18 cellular contexts compared by ENCODE assay signal in genomic region chr17:40884708-40885512, GRCh38. TPM values are rescaled to one million over a fixed set of nuclear protein-coding genes. Genes with fewer than 3 reads are reported as not detected.
DNase-seq lines count a peak whose midpoint lies in the region; ATAC-seq and TF ChIP-seq lines count a peak whose summit lies in the region.
"Had no signal": no experiment of that assay in that cellular context is flagged by ENCODE, and none has a peak within 500 bp of the region (broad histone marks: within the 10 kb centered on the region; RNA-seq: fewer than 3 reads in every experiment).

TSS of gene KRT20 (minus strand) at chr17:40885242. CDS start at chr17:40885185, 57 bp downstream.

- H3K27me3 ChIP-seq in duodenal mucosa (ENCODE audit: control insufficient read depth in 1 of 2, insufficient read depth in 2 of 2, low read length in 2 of 2) (no peaks in the 10 kb centered on the region), osteoblast (ENCODE audit: insufficient read depth, low read length) (peaks cover 8% of the 10 kb centered on the region)

- H3K4me3 Mint-ChIP-seq in activated CD4-positive, alpha-beta memory T cell treated with anti-CD3 and anti-CD28 coated beads for 36 hours, result no peak within 1 kb of the TSS
- H3K4me3 Mint-ChIP-seq: activated naive CD8-positive, alpha-beta T cell had no signal

- peaks cover 0 to 16% of the 10 kb centered on the region in 2 donors for H3K4me1 ChIP-seq in duodenal mucosa (ENCODE audit: control insufficient read depth in 1 of 2, insufficient read depth in 2 of 2, low read length in 2 of 2)
- H3K4me1 ChIP-seq in osteoblast (ENCODE audit: insufficient read depth, low read length), result no peaks in the 10 kb centered on the region

- H3K4me1 Mint-ChIP-seq in activated CD4-positive, alpha-beta memory T cell treated with anti-CD3 and anti-CD28 coated beads for 36 hours (ENCODE audit: low read depth), result no peaks in the 10 kb centered on the region

- no peaks in the 10 kb centered on the region for H4K20me1 ChIP-seq in osteoblast (ENCODE audit: insufficient read depth, low read length)

- CTCF ChIA-PET in activated CD4-positive, alpha-beta memory T cell treated with anti-CD3 and anti-CD28 coated beads for 36 hours (lab: Charles Lee), result no interaction called here

- H3K79me2 ChIP-seq in osteoblast (ENCODE audit: insufficient read depth, low read length), result no peaks in the 10 kb centered on the region

- H3K9me3 ChIP-seq in duodenal mucosa (ENCODE audit: control insufficient read depth in 1 of 2, low read length in 2 of 2), result no peaks in the 10 kb centered on the region
- no peaks in the 10 kb centered on the region for H3K9me3 ChIP-seq in osteoblast (ENCODE audit: low read depth, low read length)
- H3K9me3 ChIP-seq: esophagus squamous epithelium, tibial artery had no signal

- H3K4me3 ChIP-seq in duodenal mucosa (ENCODE audit: low read depth in 1 of 2, low read length in 2 of 2) (peak within 1 kb of the TSS; percentile 60 to 63), osteoblast (ENCODE audit: insufficient read depth, low read length) (no peak within 1 kb of the TSS)
- H3K4me3 ChIP-seq: esophagus squamous epithelium, GM12878, smooth muscle cell, tibial artery had no signal

- peak; percentile 32 for TF ChIP-seq CTCF in osteoblast (IDR thresholded peaks at IDR 0.05; ENCODE audit: extremely low read depth, low read depth, low read length)

- no peak within 1 kb of the TSS for H3K4me2 ChIP-seq in osteoblast (ENCODE audit: insufficient read depth, low read length)
- H3K4me2 ChIP-seq: smooth muscle cell had no signal

- intact Hi-C loops in activated CD4-positive, alpha-beta memory T cell treated with anti-CD3 and anti-CD28 coated beads for 36 hours (cut with micrococcal nuclease), result no loop called here

- H2AFZ ChIP-seq in osteoblast (ENCODE audit: low read length), result no peak within 1 kb of the TSS

- H3K36me3 Mint-ChIP-seq in activated CD4-positive, alpha-beta memory T cell treated with anti-CD3 and anti-CD28 coated beads for 36 hours, result no peaks in the 10 kb centered on the region
- H3K36me3 Mint-ChIP-seq: activated naive CD8-positive, alpha-beta T cell had no signal

- H3K36me3 ChIP-seq in duodenal mucosa (ENCODE audit: control insufficient read depth in 1 of 2, insufficient read depth in 2 of 2, low read length in 2 of 2) (peaks cover 0 to 7% of the 10 kb centered on the region in 2 donors), osteoblast (ENCODE audit: insufficient read depth, low read length) (no peaks in the 10 kb centered on the region)
- H3K36me3 ChIP-seq: esophagus squamous epithelium, tibial artery had no signal

- H3K27me3 Mint-ChIP-seq in activated CD4-positive, alpha-beta memory T cell treated with anti-CD3 and anti-CD28 coated beads for 36 hours, result peaks cover 13% of the 10 kb centered on the region

- POLR2A ChIA-PET in activated CD4-positive, alpha-beta memory T cell treated with anti-CD3 and anti-CD28 coated beads for 36 hours (lab: Charles Lee), result no interaction called here

- H3K27ac Mint-ChIP-seq in activated CD4-positive, alpha-beta memory T cell treated with anti-CD3 and anti-CD28 coated beads for 36 hours, result no peak within 1 kb of the TSS
- H3K27ac Mint-ChIP-seq: activated naive CD8-positive, alpha-beta T cell had no signal

- H3K9me3 Mint-ChIP-seq in activated CD4-positive, alpha-beta memory T cell treated with anti-CD3 and anti-CD28 coated beads for 36 hours, result no peaks in the 10 kb centered on the region

- no peak for ATAC-seq in HG02798 (IDR thresholded peaks at IDR 0.05; ENCODE audit: poor library complexity, unreplicated experiment)
- ATAC-seq: GM12878 had no signal

- H3K27ac ChIP-seq in duodenal mucosa (ENCODE audit: low read depth, low read length) (peak within 1 kb of the TSS; percentile 67), osteoblast (ENCODE audit: low read depth, low read length) (no peak within 1 kb of the TSS)
- H3K27ac ChIP-seq: esophagus squamous epithelium, tibial artery had no signal

- peak; percentile 30 for DNase-seq in DMS53 (lab: John Stamatoyannopoulos, UW)
- no peak for DNase-seq in DMS53 treated with DMSO at 0.1 percent for 48 hours (lab: John Stamatoyannopoulos, UW; ENCODE audit: unreplicated experiment)
- peak; percentile 41 for DNase-seq in NAMALWA (ENCODE audit: low spot score)
- DNase-seq in osteoblast (ENCODE audit: insufficient read length, low spot score, missing footprints), result peak; percentile 58
- no peak for DNase-seq in H4 (ENCODE audit: low spot score)
- DNase-seq in activated CD4-positive, alpha-beta memory T cell treated with anti-CD3 and anti-CD28 coated beads for 36 hours, result no peak
- DNase-seq: cerebellar nuclear complex, DMS153, esophagus squamous epithelium, tibial artery had no signal

- H3K9ac ChIP-seq in duodenal mucosa (ENCODE audit: low read depth in 1 of 2, low read length in 2 of 2), result peak within 1 kb of the TSS; percentile 55 to 80

RNA-seq across cellular contexts. Expression of gene KRT20, which starts in this region (rescaled TPM):
- not detected in 2 replicates for total RNA-seq in osteoblast
- total RNA-seq in H4 (2014; rRNA removed; shearing (Covaris generic)), result not detected in 2 replicates
- not detected for total RNA-seq in activated CD4-positive, alpha-beta memory T cell treated with anti-CD3 and anti-CD28 coated beads for 36 hours
- total RNA-seq: A172; activated CD8-positive, alpha-beta memory T cell treated with anti-CD3 and anti-CD28 coated beads for 36 hours; esophagus squamous epithelium; myocyte; smooth muscle cell had no signal

Comparison
In these comparisons a context has a peak if more than half of its experiments do, and no peak if none do; other contexts are left out.
1. DNase-seq: peak in DMS53 (single experiment) and NAMALWA (single experiment); none in DMS53 treated with DMSO at 0.1 percent for 48 hours (single experiment), H4 (single experiment) and activated CD4-positive, alpha-beta memory T cell treated with anti-CD3 and anti-CD28 coated beads for 36 hours (single experiment).
2. Peak in DNase-seq in osteoblast; RNA of the gene not detected or under 1 TPM.